In genomic region chr6:137117605-137118004, GRCh38 we compare ENCODE assay signal across 26 cellular contexts. TPM values are rescaled to one million over a fixed set of nuclear protein-coding genes. Genes with fewer than 3 reads are reported as not detected.
"Had no signal": no experiment of that assay in that cellular context is flagged by ENCODE, and none has a peak within 500 bp of the region (broad histone marks: within the 10 kb centered on the region; RNA-seq: fewer than 3 reads in every experiment).

No MANE protein-coding gene starts in this region.

- H3K27me3 Mint-ChIP-seq: activated CD4-positive, alpha-beta T cell treated with anti-CD3 and anti-CD28 coated beads, Interleukin-2, amount 10 ng/mL, durations not matched to agents 7 days and 5 days; activated naive CD8-positive, alpha-beta T cell treated with anti-CD3 and anti-CD28 coated beads, Interleukin-2, amount 50 U/mL, for 24 hours; T-cell had no signal

- H3K4me3 ChIP-seq: body of pancreas, gastroesophageal sphincter, mucosa of descending colon, tibial artery had no signal

- H3K27me3 ChIP-seq: body of pancreas, gastroesophageal sphincter, tibial artery had no signal

- H3K4me3 Mint-ChIP-seq: activated CD4-positive, alpha-beta T cell treated with anti-CD3 and anti-CD28 coated beads, Interleukin-2, amount 10 ng/mL, durations not matched to agents 7 days and 5 days; activated CD8-positive, alpha-beta T cell treated with anti-CD3 and anti-CD28 coated beads, Interleukin-2, amount 10 ng/mL, durations not matched to agents 7 days and 5 days; activated naive CD8-positive, alpha-beta T cell treated with anti-CD3 and anti-CD28 coated beads, Interleukin-2, amount 50 U/mL, for 24 hours; activated T-helper 1 cell treated with anti-CD3 and anti-CD28 coated beads, Interleukin-12 subunit alpha, Interleukin-12 subunit beta, Interleukin-2, Interleukin-4 antibody, amounts not matched to agents 30 ng/mL and 10 ng/mL and 1 ng/mL, durations not matched to agents 14 hours and 24 hours and 36 hours; nephron progenitor cell; T-cell; T-helper 2 cell treated with Interferon-gamma antibody and Interleukin-4, amounts not matched to agents 5 μg/mL and 100 μg/mL, for 36 hours had no signal

- H3K4me1 ChIP-seq: gastroesophageal sphincter, tibial artery had no signal

- ATAC-seq: activated CD4-positive, CD25-positive, alpha-beta regulatory T cell treated with anti-CD3 and anti-CD28 coated beads, Interleukin-2, amount 50 U/mL, for 24 hours; activated CD8-positive, alpha-beta T cell treated with anti-CD3 and anti-CD28 coated beads, Interleukin-2, amount 10 ng/mL, durations not matched to agents 7 days and 5 days; activated naive CD8-positive, alpha-beta T cell treated with anti-CD3 and anti-CD28 coated beads, Interleukin-2, amount 50 U/mL, for 24 hours; body of pancreas; esophagus mucosa; gastroesophageal sphincter; mucosa of descending colon; T-cell had no signal

- H3K27ac Mint-ChIP-seq: activated CD4-positive, alpha-beta T cell treated with anti-CD3 and anti-CD28 coated beads, Interleukin-2, amount 10 ng/mL, durations not matched to agents 7 days and 5 days; activated CD8-positive, alpha-beta T cell treated with anti-CD3 and anti-CD28 coated beads, Interleukin-2, amount 10 ng/mL, durations not matched to agents 7 days and 5 days; activated naive CD8-positive, alpha-beta T cell treated with anti-CD3 and anti-CD28 coated beads, Interleukin-2, amount 50 U/mL, for 24 hours; activated T-helper 1 cell treated with anti-CD3 and anti-CD28 coated beads, Interleukin-12 subunit alpha, Interleukin-12 subunit beta, Interleukin-2, Interleukin-4 antibody, amounts not matched to agents 30 ng/mL and 10 ng/mL and 1 ng/mL, durations not matched to agents 14 hours and 24 hours and 36 hours; nephron progenitor cell; T-cell; T-helper 2 cell treated with Interferon-gamma antibody and Interleukin-4, amounts not matched to agents 5 μg/mL and 100 μg/mL, for 36 hours had no signal

- H3K36me3 ChIP-seq: gastroesophageal sphincter, tibial artery had no signal

- DNase-seq: activated CD4-positive, alpha-beta T cell treated with anti-CD3 and anti-CD28 coated beads, Interleukin-2, amount 10 ng/mL, durations not matched to agents 7 days and 5 days; activated CD8-positive, alpha-beta T cell treated with anti-CD3 and anti-CD28 coated beads, Interleukin-2, amount 10 ng/mL, durations not matched to agents 7 days and 5 days; activated gamma-delta T cell; activated naive CD4-positive, alpha-beta T cell treated with anti-CD3 and anti-CD28 coated beads, Interleukin-2, amount 50 U/mL, for 16 hours; activated naive CD8-positive, alpha-beta T cell treated with anti-CD3 and anti-CD28 coated beads, Interleukin-2, amount 50 U/mL, for 24 hours; body of pancreas; dermis blood vessel endothelial cell; effector memory CD4-positive, alpha-beta T cell; left cardiac atrium; mesenchymal stem cell; mucosa of descending colon; nephron progenitor cell; occipital lobe; stimulated activated CD4-positive, alpha-beta T cell treated with anti-CD3 and anti-CD28 coated beads, Interleukin-4, amount 100 ng/mL, for 1 hour; stimulated activated naive CD4-positive, alpha-beta T cell treated with Interleukin-2 at 50 U/mL for 16 hours; T-cell; tibial artery had no signal

- H3K27ac ChIP-seq: body of pancreas, gastroesophageal sphincter, tibial artery had no signal

- H3K4me1 Mint-ChIP-seq: activated naive CD8-positive, alpha-beta T cell treated with anti-CD3 and anti-CD28 coated beads, Interleukin-2, amount 50 U/mL, for 24 hours; nephron progenitor cell had no signal

RNA-seq across cellular contexts. Expression of gene IL22RA2, which starts 55.8 kb away (rescaled TPM):
- total RNA-seq: activated CD4-positive, alpha-beta T cell treated with anti-CD3 and anti-CD28 coated beads, Interleukin-2, amount 10 ng/mL, durations not matched to agents 7 days and 5 days; activated CD8-positive, alpha-beta T cell treated with anti-CD3 and anti-CD28 coated beads, Interleukin-2, amount 10 ng/mL, durations not matched to agents 7 days and 5 days; activated T-helper 1 cell treated with anti-CD3 and anti-CD28 coated beads, Interleukin-12 subunit alpha, Interleukin-12 subunit beta, Interleukin-2, Interleukin-4 antibody, amounts not matched to agents 30 ng/mL and 10 ng/mL and 1 ng/mL, durations not matched to agents 14 hours and 24 hours and 36 hours; body of pancreas; dermis blood vessel endothelial cell; endothelial cell of umbilical vein; esophagus mucosa; gastroesophageal sphincter; left cardiac atrium; mucosa of descending colon; occipital lobe; renal cortical epithelial cell; T-cell; urinary bladder had no signal
- polyA plus RNA-seq: endothelial cell of umbilical vein, liver, urinary bladder had no signal
